28 cellular contexts compared by ENCODE assay signal in the genomic region with DNA sequence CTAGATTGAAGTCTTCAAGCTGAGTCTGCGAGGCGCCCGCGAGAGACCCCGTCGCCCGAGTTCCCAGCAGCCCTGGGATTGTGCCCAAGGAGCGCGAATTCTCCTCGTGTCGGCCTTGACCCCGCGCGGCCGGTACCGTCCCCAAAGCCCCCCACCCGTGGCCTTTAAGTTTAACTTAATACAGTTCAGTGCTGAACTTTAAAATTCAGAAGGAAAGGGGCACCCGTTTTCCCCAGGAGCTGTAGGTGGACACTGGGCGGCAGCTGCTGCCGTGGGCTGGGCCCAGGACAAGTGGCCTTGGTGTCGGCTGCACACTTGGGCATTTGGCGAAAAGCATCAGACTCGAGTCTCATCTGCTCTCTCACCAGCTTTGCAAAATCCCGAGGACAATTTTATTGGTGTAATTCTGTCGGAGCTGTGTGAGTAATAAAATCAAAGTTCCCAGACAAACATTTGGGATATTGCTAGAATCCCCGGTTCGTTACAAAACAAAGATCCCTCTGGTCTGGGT. TPM values are rescaled to one million over a fixed set of nuclear protein-coding genes. Genes with fewer than 3 reads are reported as not detected.
A peak's percentile ranks its signal among the peaks of the same experiment; 100 is the strongest.
DNase-seq lines count a peak whose midpoint lies in the region; ATAC-seq and TF ChIP-seq lines count a peak whose summit lies in the region.
"Had no signal": no experiment of that assay in that cellular context is flagged by ENCODE, and none has a peak within 500 bp of the region (broad histone marks: within the 10 kb centered on the region; RNA-seq: fewer than 3 reads in every experiment).

No MANE protein-coding gene starts in this region.

- H3K4me1 Mint-ChIP-seq in WTC11 (0 out of 2 replicates have a peak, but pooled peaks cover 2% of the 10 kb centered on the region), neural progenitor cell (no peaks in the 10 kb centered on the region)
- H3K4me1 Mint-ChIP-seq: activated CD4-positive, alpha-beta T cell treated with anti-CD3 and anti-CD28 coated beads for 36 hours; activated naive CD4-positive, alpha-beta T cell treated with anti-CD3 and anti-CD28 coated beads, Interleukin-2, amount 10 ng/mL, durations not matched to agents 7 days and 5 days; B cell had no signal

- H3K4me3 ChIP-seq in iPS-18a (ENCODE audit: low read length) (peak overlapping the region; percentile 37), neural progenitor cell (peak overlapping the region; percentile 42)
- H3K4me3 ChIP-seq: GM23248, SJCRH30, uterus had no signal

- no peak overlapping the region for H2AFZ ChIP-seq in neural progenitor cell (replicated peaks)
- H2AFZ ChIP-seq: GM23248 had no signal

- H3K9me3 Mint-ChIP-seq in WTC11 (peaks cover 34% of the 10 kb centered on the region), neural progenitor cell (peaks cover 8% of the 10 kb centered on the region)
- H3K9me3 Mint-ChIP-seq: activated naive CD4-positive, alpha-beta T cell treated with anti-CD3 and anti-CD28 coated beads, Interleukin-2, amount 10 ng/mL, durations not matched to agents 7 days and 5 days; dendritic cell treated with granulocyte-macrophage colony-stimulating factor and Interleukin-4, amounts not matched to agents 40 ng/mL and 50 ng/mL, for 4 days had no signal

- DNase-seq in D341Med (ENCODE audit: low spot score) (peak; percentile 42), WTC11 (ENCODE audit: low spot score) (no peak), neural progenitor cell (ENCODE audit: low spot score) (no peak), NCI-H526 (lab: John Stamatoyannopoulos, UW) (no peak), NCI-H1436 (lab: John Stamatoyannopoulos, UW) (no peak)
- DNase-seq in activated CD4-positive, CD25-positive, alpha-beta regulatory T cell treated with anti-CD3 and anti-CD28 coated beads, Interleukin-2, amount 50 U/mL, for 72 hours: no peak
- DNase-seq: activated naive CD4-positive, alpha-beta T cell treated with anti-CD3 and anti-CD28 coated beads, Interleukin-2, amount 10 ng/mL, durations not matched to agents 7 days and 5 days; activated T-cell treated with anti-CD3 and anti-CD28 coated beads, Interleukin-2, amount 50 U/mL, for 48 hours; amniotic stem cell; GDM1; GM23248; Karpas-422; left ventricle myocardium superior; NCI-H1694 treated with DMSO at 0.1 percent for 48 hours; NCI-H2171 treated with DMSO at 0.1 percent for 48 hours; SJCRH30; T-helper 1 cell; uterus had no signal

- peak overlapping the region; percentile 77 for H3K4me2 ChIP-seq in neural progenitor cell

- H3K27ac ChIP-seq in iPS-18a (ENCODE audit: low read length): no peak overlapping the region
- H3K27ac ChIP-seq in neural progenitor cell: no peak overlapping the region
- H3K27ac ChIP-seq: GM23248, neutrophil, SJCRH30, uterus had no signal

- H4K20me1 ChIP-seq in neural progenitor cell (ENCODE audit: low read depth): no peaks in the 10 kb centered on the region

- no peaks in the 10 kb centered on the region for H3K79me2 ChIP-seq in neural progenitor cell (ENCODE audit: low read depth)

- H3K27me3 Mint-ChIP-seq in WTC11 (ENCODE audit: low read depth) (peaks cover 73% of the 10 kb centered on the region), neural progenitor cell (ENCODE audit: insufficient read depth, low read depth) (peaks cover 36% of the 10 kb centered on the region)

- H3K4me1 ChIP-seq in iPS-18a (ENCODE audit: control insufficient read depth, low read depth, low read length) (no peaks in the 10 kb centered on the region), neural progenitor cell (no peaks in the 10 kb centered on the region)
- H3K4me1 ChIP-seq: SJCRH30, uterus had no signal

- H3K4me3 Mint-ChIP-seq in WTC11 (peak overlapping the region; percentile 66), neural progenitor cell (no peak overlapping the region)
- H3K4me3 Mint-ChIP-seq: activated CD4-positive, alpha-beta T cell treated with anti-CD3 and anti-CD28 coated beads for 36 hours; activated naive CD4-positive, alpha-beta T cell treated with anti-CD3 and anti-CD28 coated beads, Interleukin-2, amount 10 ng/mL, durations not matched to agents 7 days and 5 days; B cell; dendritic cell treated with granulocyte-macrophage colony-stimulating factor and Interleukin-4, amounts not matched to agents 40 ng/mL and 50 ng/mL, for 4 days had no signal

- H3K9me3 ChIP-seq in iPS-18a (ENCODE audit: control insufficient read depth, low read depth, low read length) (peaks cover 8% of the 10 kb centered on the region), neural progenitor cell (ENCODE audit: low read depth) (peaks cover 4% of the 10 kb centered on the region)
- H3K9me3 ChIP-seq: neutrophil, uterus had no signal

- no peak overlapping the region for H3K9ac ChIP-seq in iPS-18a (ENCODE audit: low read length)
- no peak overlapping the region for H3K9ac ChIP-seq in neural progenitor cell
- H3K9ac ChIP-seq: GM23248 had no signal

- H3K27me3 ChIP-seq in iPS-18a (ENCODE audit: control insufficient read depth, insufficient read depth, low read length): peaks cover 45% of the 10 kb centered on the region
- peaks cover 53% of the 10 kb centered on the region for H3K27me3 ChIP-seq in neural progenitor cell
- H3K27me3 ChIP-seq: SJCRH30, uterus had no signal

- no peaks in the 10 kb centered on the region for H3K36me3 ChIP-seq in iPS-18a (ENCODE audit: control insufficient read depth, low read depth, low read length)
- H3K36me3 ChIP-seq in neural progenitor cell: no peaks in the 10 kb centered on the region
- H3K36me3 ChIP-seq: neutrophil, SJCRH30, uterus had no signal

- CTCF ChIA-PET in WTC11 (lab: Charles Lee): interaction anchor here (0.6 to 1.7 kb wide), 3 partner anchors 11 to 43 kb away, joined by 3 to 8 read pairs (median 3); no protein-coding TSS in a partner anchor

- H3K27ac Mint-ChIP-seq in WTC11 (no peak overlapping the region), neural progenitor cell (no peak overlapping the region)
- H3K27ac Mint-ChIP-seq: activated CD4-positive, alpha-beta T cell treated with anti-CD3 and anti-CD28 coated beads for 36 hours; activated naive CD4-positive, alpha-beta T cell treated with anti-CD3 and anti-CD28 coated beads, Interleukin-2, amount 10 ng/mL, durations not matched to agents 7 days and 5 days; B cell; dendritic cell treated with granulocyte-macrophage colony-stimulating factor and Interleukin-4, amounts not matched to agents 40 ng/mL and 50 ng/mL, for 4 days had no signal

- H3K36me3 Mint-ChIP-seq in WTC11 (no peaks in the 10 kb centered on the region), neural progenitor cell (no peaks in the 10 kb centered on the region)
- H3K36me3 Mint-ChIP-seq: activated naive CD4-positive, alpha-beta T cell treated with anti-CD3 and anti-CD28 coated beads, Interleukin-2, amount 10 ng/mL, durations not matched to agents 7 days and 5 days had no signal

- no peak for ATAC-seq in WTC11
- no peak for ATAC-seq in GM21528 (IDR thresholded peaks at IDR 0.05; ENCODE audit: low FRiP score, unreplicated experiment)
- ATAC-seq: activated CD4-positive, alpha-beta T cell treated with anti-CD3 and anti-CD28 coated beads for 36 hours; left ventricle myocardium superior had no signal

- POLR2A ChIA-PET in WTC11 (lab: Charles Lee): no interaction called here

- no peaks in the 10 kb centered on the region for H3F3A ChIP-seq in neural progenitor cell (ENCODE audit: low read depth)

- TF ChIP-seq CTCF in WTC11 (IDR thresholded peaks at IDR 0.05) (no peak), neural progenitor cell (IDR thresholded peaks at IDR 0.05) (no peak)

TF ChIP-seq in WTC11, 78 proteins besides CTCF, POLR2A, EP300 and RAD21 (continues in another document):
- no peak for TF ChIP-seq RELA (CRISPR knock-in tag; IDR thresholded peaks at IDR 0.05; ENCODE audit: borderline replicate concordance)
- TF ChIP-seq, protein P1, sequence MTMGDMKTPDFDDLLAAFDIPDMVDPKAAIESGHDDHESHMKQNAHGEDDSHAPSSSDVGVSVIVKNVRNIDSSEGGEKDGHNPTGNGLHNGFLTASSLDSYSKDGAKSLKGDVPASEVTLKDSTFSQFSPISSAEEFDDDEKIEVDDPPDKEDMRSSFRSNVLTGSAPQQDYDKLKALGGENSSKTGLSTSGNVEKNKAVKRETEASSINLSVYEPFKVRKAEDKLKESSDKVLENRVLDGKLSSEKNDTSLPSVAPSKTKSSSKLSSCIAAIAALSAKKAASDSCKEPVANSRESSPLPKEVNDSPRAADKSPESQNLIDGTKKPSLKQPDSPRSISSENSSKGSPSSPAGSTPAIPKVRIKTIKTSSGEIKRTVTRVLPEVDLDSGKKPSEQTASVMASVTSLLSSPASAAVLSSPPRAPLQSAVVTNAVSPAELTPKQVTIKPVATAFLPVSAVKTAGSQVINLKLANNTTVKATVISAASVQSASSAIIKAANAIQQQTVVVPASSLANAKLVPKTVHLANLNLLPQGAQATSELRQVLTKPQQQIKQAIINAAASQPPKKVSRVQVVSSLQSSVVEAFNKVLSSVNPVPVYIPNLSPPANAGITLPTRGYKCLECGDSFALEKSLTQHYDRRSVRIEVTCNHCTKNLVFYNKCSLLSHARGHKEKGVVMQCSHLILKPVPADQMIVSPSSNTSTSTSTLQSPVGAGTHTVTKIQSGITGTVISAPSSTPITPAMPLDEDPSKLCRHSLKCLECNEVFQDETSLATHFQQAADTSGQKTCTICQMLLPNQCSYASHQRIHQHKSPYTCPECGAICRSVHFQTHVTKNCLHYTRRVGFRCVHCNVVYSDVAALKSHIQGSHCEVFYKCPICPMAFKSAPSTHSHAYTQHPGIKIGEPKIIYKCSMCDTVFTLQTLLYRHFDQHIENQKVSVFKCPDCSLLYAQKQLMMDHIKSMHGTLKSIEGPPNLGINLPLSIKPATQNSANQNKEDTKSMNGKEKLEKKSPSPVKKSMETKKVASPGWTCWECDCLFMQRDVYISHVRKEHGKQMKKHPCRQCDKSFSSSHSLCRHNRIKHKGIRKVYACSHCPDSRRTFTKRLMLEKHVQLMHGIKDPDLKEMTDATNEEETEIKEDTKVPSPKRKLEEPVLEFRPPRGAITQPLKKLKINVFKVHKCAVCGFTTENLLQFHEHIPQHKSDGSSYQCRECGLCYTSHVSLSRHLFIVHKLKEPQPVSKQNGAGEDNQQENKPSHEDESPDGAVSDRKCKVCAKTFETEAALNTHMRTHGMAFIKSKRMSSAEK (CRISPR knock-in tag; IDR thresholded peaks at IDR 0.05; ENCODE audit: borderline replicate concordance): no peak
- TF ChIP-seq SOX15 (CRISPR knock-in tag; IDR thresholded peaks at IDR 0.05): no peak
- no peak for TF ChIP-seq EMX1 (CRISPR knock-in tag; IDR thresholded peaks at IDR 0.05)
- no peak for TF ChIP-seq FOXJ3 (CRISPR knock-in tag; IDR thresholded peaks at IDR 0.05; ENCODE audit: borderline replicate concordance)
- TF ChIP-seq TCF7 (CRISPR knock-in tag; IDR thresholded peaks at IDR 0.05; ENCODE audit: low read depth): no peak
- no peak for TF ChIP-seq MYBL2 (CRISPR knock-in tag; IDR thresholded peaks at IDR 0.05)

RNA-seq across cellular contexts. Expression of gene CWH43, which starts 0.6 kb away (rescaled TPM):
- total RNA-seq in WTC11 (2021): not detected in 3 replicates
- not detected in 2 replicates for total RNA-seq in neural progenitor cell (ENCODE audit: low replicate concordance)
- total RNA-seq: A673; activated CD4-positive, alpha-beta T cell treated with anti-CD3 and anti-CD28 coated beads for 36 hours; activated CD8-positive, alpha-beta memory T cell treated with anti-CD3 and anti-CD28 coated beads for 36 hours; B cell; GM23248; left ventricle myocardium superior; pulmonary artery endothelial cell; SJCRH30; subcutaneous adipose tissue had no signal
